In the genomic region with DNA sequence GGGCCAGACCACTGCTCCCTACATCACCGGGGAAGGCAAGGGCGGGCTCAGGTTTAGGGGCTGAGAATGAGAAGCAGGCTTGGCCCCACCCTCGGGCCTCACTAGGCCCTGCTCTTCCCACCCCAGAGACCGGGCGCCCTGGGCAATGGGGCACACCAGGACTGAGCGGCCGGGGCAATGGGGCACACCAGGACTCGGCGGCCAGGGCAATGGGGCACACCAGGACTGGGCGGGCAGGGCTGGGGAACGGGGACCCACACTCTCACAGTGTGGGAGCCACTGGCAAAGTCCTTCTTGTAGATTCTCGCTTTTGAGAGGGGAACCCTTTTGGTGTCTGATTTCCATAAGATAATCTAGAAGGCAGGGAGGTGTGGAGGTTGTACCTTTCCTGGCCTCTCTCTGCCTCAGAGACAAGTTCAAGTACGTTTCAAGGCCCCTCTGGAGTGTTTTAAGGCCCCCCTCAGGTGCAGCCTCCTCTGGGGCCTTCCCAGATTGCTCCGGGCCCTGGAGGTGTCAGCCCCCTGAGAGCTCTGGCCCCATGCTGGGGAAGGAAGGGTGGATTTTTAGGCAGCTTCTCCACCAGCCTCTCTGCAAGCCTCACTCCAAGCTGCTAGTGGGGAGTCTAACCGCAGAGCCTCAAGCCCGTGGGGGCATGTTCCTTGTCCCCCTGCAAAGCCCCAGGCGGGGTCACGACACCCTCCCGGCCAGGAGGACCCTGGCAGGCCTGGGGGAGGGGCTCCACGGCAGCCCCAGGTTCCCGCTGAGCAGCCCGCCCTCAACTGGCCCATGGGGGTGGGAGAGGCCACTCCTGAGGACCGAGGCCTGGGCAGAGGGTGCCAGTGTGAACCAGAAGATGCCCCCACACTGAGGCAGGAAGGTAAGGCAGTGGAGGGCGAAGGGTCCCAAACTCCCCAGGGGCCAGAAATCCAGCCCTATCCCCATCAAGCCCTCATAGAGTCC, we compare ENCODE assay signal across 23 cellular contexts.
"Had no signal": no experiment of that assay in that cellular context is flagged by ENCODE, and none has a peak within 500 bp of the region (broad histone marks: within the 10 kb centered on the region; RNA-seq: fewer than 3 reads in every experiment).

No MANE protein-coding gene starts in this region.

- H3K36me3 Mint-ChIP-seq: natural killer cell had no signal

- H3K36me3 ChIP-seq: colonic mucosa, gastroesophageal sphincter, heart left ventricle, prostate gland, right atrium auricular region, sigmoid colon, transverse colon, upper lobe of right lung, uterus had no signal

- H3K4me1 Mint-ChIP-seq: natural killer cell; stimulated activated naive B cell treated with anti-CD40 and anti-IgM and Interleukin-4, amounts not matched to agents 10 μg/mL and 1 μg/mL and 100 μg/mL, for 72 hours; stimulated activated naive CD8-positive, alpha-beta T cell treated with anti-CD3 and anti-CD28 coated beads, Interleukin-15, amount 100 ng/mL, for 72 hours had no signal

- H3K4me3 ChIP-seq: colonic mucosa, esophagus muscularis mucosa, gastroesophageal sphincter, heart left ventricle, hepatocyte, lung, prostate gland, right atrium auricular region, sigmoid colon, suprapubic skin, transverse colon, upper lobe of right lung, uterus had no signal

- H3K27ac Mint-ChIP-seq: dendritic cell treated with granulocyte-macrophage colony-stimulating factor and Interleukin-4, amounts not matched to agents 40 ng/mL and 50 ng/mL, for 4 days; memory B cell; natural killer cell; stimulated activated naive B cell treated with anti-CD40 and anti-IgM and Interleukin-4, amounts not matched to agents 10 μg/mL and 1 μg/mL and 100 μg/mL, for 72 hours; stimulated activated naive CD8-positive, alpha-beta T cell treated with anti-CD3 and anti-CD28 coated beads, Interleukin-15, amount 100 ng/mL, for 72 hours had no signal

- H3K27ac ChIP-seq: colonic mucosa, esophagus muscularis mucosa, foreskin keratinocyte, gastroesophageal sphincter, heart left ventricle, hepatocyte, prostate gland, right atrium auricular region, sigmoid colon, suprapubic skin, transverse colon, upper lobe of right lung, uterus had no signal

- H3K4me1 ChIP-seq: colonic mucosa, esophagus muscularis mucosa, foreskin keratinocyte, gastroesophageal sphincter, prostate gland, right atrium auricular region, transverse colon, upper lobe of right lung, uterus had no signal

- H3K9me3 Mint-ChIP-seq: dendritic cell treated with granulocyte-macrophage colony-stimulating factor and Interleukin-4, amounts not matched to agents 40 ng/mL and 50 ng/mL, for 4 days; memory B cell; natural killer cell; stimulated activated naive B cell treated with anti-CD40 and anti-IgM and Interleukin-4, amounts not matched to agents 10 μg/mL and 1 μg/mL and 100 μg/mL, for 72 hours; stimulated activated naive CD8-positive, alpha-beta T cell treated with anti-CD3 and anti-CD28 coated beads, Interleukin-15, amount 100 ng/mL, for 72 hours had no signal

- H3K4me3 Mint-ChIP-seq: dendritic cell treated with granulocyte-macrophage colony-stimulating factor and Interleukin-4, amounts not matched to agents 40 ng/mL and 50 ng/mL, for 4 days; memory B cell; natural killer cell; stimulated activated naive B cell treated with anti-CD40 and anti-IgM and Interleukin-4, amounts not matched to agents 10 μg/mL and 1 μg/mL and 100 μg/mL, for 72 hours; stimulated activated naive CD8-positive, alpha-beta T cell treated with anti-CD3 and anti-CD28 coated beads, Interleukin-15, amount 100 ng/mL, for 72 hours had no signal

- H3K4me2 ChIP-seq: hepatocyte had no signal

- H3K27me3 ChIP-seq: colonic mucosa, foreskin keratinocyte, heart left ventricle, hepatocyte, right atrium auricular region, sigmoid colon, suprapubic skin, transverse colon, upper lobe of right lung, uterus had no signal

- H3K9me3 ChIP-seq: colonic mucosa, esophagus muscularis mucosa, gastroesophageal sphincter, prostate gland, right atrium auricular region, sigmoid colon, suprapubic skin, transverse colon, upper lobe of right lung, uterus had no signal

- H3K27me3 Mint-ChIP-seq: dendritic cell treated with granulocyte-macrophage colony-stimulating factor and Interleukin-4, amounts not matched to agents 40 ng/mL and 50 ng/mL, for 4 days; memory B cell; stimulated activated naive B cell treated with anti-CD40 and anti-IgM and Interleukin-4, amounts not matched to agents 10 μg/mL and 1 μg/mL and 100 μg/mL, for 72 hours; stimulated activated naive CD8-positive, alpha-beta T cell treated with anti-CD3 and anti-CD28 coated beads, Interleukin-15, amount 100 ng/mL, for 72 hours had no signal

- DNase-seq: colonic mucosa; effector CD8-positive, alpha-beta T cell; foreskin keratinocyte; heart left ventricle; kidney; natural killer cell; nucleus accumbens; sigmoid colon; stimulated activated CD4-positive, alpha-beta T cell treated with anti-CD3 and anti-CD28 coated beads, Interleukin-2, amount 100 ng/mL, for 48 hours; stimulated activated naive B cell treated with anti-CD40 and anti-IgM and Interleukin-4, amounts not matched to agents 10 μg/mL and 1 μg/mL and 100 μg/mL, for 72 hours; stimulated activated naive CD8-positive, alpha-beta T cell treated with anti-CD3 and anti-CD28 coated beads, Interleukin-15, amount 100 ng/mL, for 72 hours; transverse colon; upper lobe of right lung; uterus had no signal
